1 cellular context compared by ENCODE assay signal in genomic region chr12:48995061-48995879, GRCh38.
TF ChIP-seq lines count a peak whose summit lies in the region.

No MANE protein-coding gene starts in this region.

TF ChIP-seq in HepG2, 621 proteins besides CTCF, POLR2A, EP300 and RAD21 (continues in another document):
- TF ChIP-seq ZNF264 (CRISPR knock-in tag; IDR thresholded peaks at IDR 0.05) (no peak), HMGXB4 (CRISPR knock-in tag; IDR thresholded peaks at IDR 0.05; ENCODE audit: borderline replicate concordance in 1 of 2, low read depth in 1 of 2) (peak; percentile 50 to 65; a peak in 2 of 4 replicates), HMGXB3 (CRISPR knock-in tag; IDR thresholded peaks at IDR 0.05; ENCODE audit: borderline replicate concordance) (no peak), SOX6 (IDR thresholded peaks at IDR 0.05) (no peak), SOX6 (CRISPR knock-in tag; IDR thresholded peaks at IDR 0.05) (0 out of 2 replicates have a peak, but pooled peaks have one; percentile 18), ESRRA (CRISPR knock-in tag; IDR thresholded peaks at IDR 0.05; ENCODE audit: low read depth) (no peak), RXRA (CRISPR knock-in tag; IDR thresholded peaks at IDR 0.05) (no peak), THAP11 (CRISPR knock-in tag; IDR thresholded peaks at IDR 0.05) (0 out of 2 replicates have a peak, but pooled peaks have one; percentile 18), ZNF775 (CRISPR knock-in tag; IDR thresholded peaks at IDR 0.05; ENCODE audit: borderline replicate concordance) (no peak), KDM2A (CRISPR knock-in tag; IDR thresholded peaks at IDR 0.05; ENCODE audit: borderline replicate concordance, low read depth) (peak; percentile 41; the same call in 1 of the 2 replicates), HNRNPLL (IDR thresholded peaks at IDR 0.05; ENCODE audit: low read depth, low read length, poor library complexity, severe bottlenecking) (peak; percentile 40), MEF2D (CRISPR knock-in tag; IDR thresholded peaks at IDR 0.05) (no peak), TRIM24 (CRISPR knock-in tag; IDR thresholded peaks at IDR 0.05) (no peak), ZNF17 (CRISPR knock-in tag; IDR thresholded peaks at IDR 0.05) (no peak), SIX1 (CRISPR knock-in tag; IDR thresholded peaks at IDR 0.05; ENCODE audit: borderline replicate concordance) (no peak), SP140L (CRISPR knock-in tag; IDR thresholded peaks at IDR 0.05; ENCODE audit: borderline replicate concordance) (no peak), STAG1 (CRISPR knock-in tag; IDR thresholded peaks at IDR 0.05) (peak; percentile 69), ZNF446 (CRISPR knock-in tag; IDR thresholded peaks at IDR 0.05) (no peak), FOXJ3 (CRISPR knock-in tag; IDR thresholded peaks at IDR 0.05; ENCODE audit: borderline replicate concordance) (no peak), UBTF (CRISPR knock-in tag; IDR thresholded peaks at IDR 0.05) (peak; percentile 47), RNF219 (CRISPR knock-in tag; IDR thresholded peaks at IDR 0.05) (no peak), TOE1 (CRISPR knock-in tag; IDR thresholded peaks at IDR 0.05) (no peak), ZNF629 (CRISPR knock-in tag; conservative IDR thresholded peaks at IDR 0.05) (peak; percentile 64; the same call in 1 of the 2 replicates), ZKSCAN1 (IDR thresholded peaks at IDR 0.05; ENCODE audit: low read length) (peak; percentile 81), ZNF687 (CRISPR knock-in tag; IDR thresholded peaks at IDR 0.05) (peak; percentile 46; the same call in 1 of the 2 replicates), PITX1 (CRISPR knock-in tag; IDR thresholded peaks at IDR 0.05) (peak; percentile 96), ZFP91 (CRISPR knock-in tag; IDR thresholded peaks at IDR 0.05; ENCODE audit: borderline replicate concordance) (peak; percentile 39; the same call in 1 of the 2 replicates), NFYB (CRISPR knock-in tag; IDR thresholded peaks at IDR 0.05) (no peak), CHD4 (IDR thresholded peaks at IDR 0.05; ENCODE audit: borderline replicate concordance, low read length) (0 out of 2 replicates have a peak, but pooled peaks have one; percentile 30), SALL1 (CRISPR knock-in tag; IDR thresholded peaks at IDR 0.05) (0 out of 2 replicates have a peak, but pooled peaks have one; percentile 16), ZSCAN9 (CRISPR knock-in tag; IDR thresholded peaks at IDR 0.05; ENCODE audit: borderline replicate concordance) (no peak), PHB2 (IDR thresholded peaks at IDR 0.05; ENCODE audit: partially characterized antibody) (no peak), ZNF280B (CRISPR knock-in tag; IDR thresholded peaks at IDR 0.05; ENCODE audit: borderline replicate concordance) (0 out of 2 replicates have a peak, but pooled peaks have one; percentile 17), ZNF773 (CRISPR knock-in tag; IDR thresholded peaks at IDR 0.05; ENCODE audit: borderline replicate concordance) (no peak), ZNF720 (CRISPR knock-in tag; IDR thresholded peaks at IDR 0.05) (no peak), GTF3A (CRISPR knock-in tag; conservative IDR thresholded peaks at IDR 0.05) (no peak), ZNF850 (CRISPR knock-in tag; conservative IDR thresholded peaks at IDR 0.05) (0 out of 2 replicates have a peak, but pooled peaks have one; percentile 3), ZBTB46 (CRISPR knock-in tag; IDR thresholded peaks at IDR 0.05; ENCODE audit: borderline replicate concordance) (no peak), HDAC6 (IDR thresholded peaks at IDR 0.05; ENCODE audit: low read depth, low read length) (no peak), SMC3 (IDR thresholded peaks at IDR 0.05; ENCODE audit: low read length) (0 out of 2 replicates have a peak, but pooled peaks have one; percentile 4)
